8 cellular contexts compared by ENCODE assay signal in the genomic region with DNA sequence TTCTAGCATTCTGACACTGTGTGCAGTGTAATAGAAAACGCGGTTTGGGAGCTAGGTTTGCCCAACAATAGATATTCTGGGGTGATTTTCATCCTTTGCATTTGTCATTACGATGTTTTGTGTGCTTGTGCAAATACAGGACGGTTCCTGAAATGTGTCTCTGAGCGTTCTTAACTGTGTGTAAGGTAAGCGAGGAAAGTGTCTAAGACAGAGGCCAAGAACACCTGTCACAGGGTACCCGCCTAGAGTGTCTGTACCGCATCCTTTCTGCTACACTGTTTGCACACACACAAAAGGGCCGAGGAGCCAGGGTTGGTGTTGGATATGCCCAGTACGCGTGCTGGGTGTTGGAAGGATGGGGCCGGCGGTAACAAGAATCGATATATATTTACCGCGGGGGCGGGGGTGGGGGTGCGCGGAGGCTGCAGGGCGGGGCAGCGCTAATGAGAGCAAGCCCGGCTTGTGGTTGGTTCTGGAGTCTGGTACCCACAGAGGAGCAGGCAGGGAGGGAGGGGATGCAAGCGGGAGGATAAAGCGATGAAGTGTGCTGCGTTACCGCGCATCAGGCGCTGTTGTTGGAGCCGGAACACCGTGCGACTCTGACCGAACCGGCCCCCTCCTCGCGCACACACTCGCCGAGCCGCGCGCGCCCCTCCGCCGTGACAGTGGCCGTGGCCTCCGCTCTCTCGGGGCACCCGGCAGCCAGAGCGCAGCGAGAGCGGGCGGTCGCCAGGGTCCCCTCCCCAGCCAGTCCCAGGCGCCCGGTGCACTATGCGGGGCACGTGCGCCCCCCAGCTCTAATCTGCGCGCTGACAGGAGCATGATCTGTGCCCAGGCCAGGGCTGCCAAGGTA. TPM values are rescaled to one million over a fixed set of nuclear protein-coding genes. Genes with fewer than 3 reads are reported as not detected.
A peak's percentile ranks its signal among the peaks of the same experiment; 100 is the strongest.
DNase-seq lines count a peak whose midpoint lies in the region; ATAC-seq and TF ChIP-seq lines count a peak whose summit lies in the region.

TSS of gene HECW1 (plus strand) at position 560 of the 853 bp plus-strand sequence. CDS start 131,259 bp downstream, outside the sequence.

- DNase-seq in AG09309 (ENCODE audit: low read depth), result no peak
- no peak for DNase-seq in chondrocyte (ENCODE audit: low spot score)
- no peak for DNase-seq in sciatic nerve (ENCODE audit: low spot score)
- no peak for DNase-seq in foreskin keratinocyte

- H3K4me3 Mint-ChIP-seq in chondrocyte (ENCODE audit: unreplicated experiment) (peak within 1 kb of the TSS; percentile 78), nephron (peak within 1 kb of the TSS; percentile 71 to 78 (median 73))

- TF ChIP-seq CTCF in AG09309 (IDR thresholded peaks at IDR 0.05; ENCODE audit: control insufficient read depth, insufficient read depth, low read depth, low read length, missing control alignments) (no peak), chondrocyte (IDR thresholded peaks at IDR 0.05) (no peak), nephron (IDR thresholded peaks at IDR 0.05; ENCODE audit: unreplicated experiment in 3 of 3) (no peak), foreskin keratinocyte (conservative IDR thresholded peaks at IDR 0.05) (no peak)

- H3K36me3 Mint-ChIP-seq in chondrocyte (ENCODE audit: low read depth) (no peaks in the 10 kb centered on the region), nephron (ENCODE audit: low read depth) (no peaks in the 10 kb centered on the region)

- H3K27me3 ChIP-seq in HUES48 (ENCODE audit: control insufficient read depth, insufficient read depth, low read length) (peaks cover 33% of the 10 kb centered on the region), foreskin keratinocyte (peaks cover 87% of the 10 kb centered on the region)

- H3K27ac ChIP-seq in HUES48 (ENCODE audit: low read depth, low read length), result peak within 1 kb of the TSS; percentile 63
- no peak within 1 kb of the TSS for H3K27ac ChIP-seq in foreskin keratinocyte

- H3K27ac Mint-ChIP-seq in chondrocyte (ENCODE audit: unreplicated experiment) (peak within 1 kb of the TSS; percentile 80), nephron (no peak within 1 kb of the TSS)

- peaks cover 3% of the 10 kb centered on the region for H3K9me3 Mint-ChIP-seq in chondrocyte (ENCODE audit: low read depth)
- H3K9me3 Mint-ChIP-seq in nephron, result peaks cover 3% of the 10 kb centered on the region

- H3K9me3 ChIP-seq in HUES48 (ENCODE audit: control insufficient read depth, insufficient read depth, low read length), result no peaks in the 10 kb centered on the region

- peaks cover 38% of the 10 kb centered on the region for H3K4me1 Mint-ChIP-seq in chondrocyte (ENCODE audit: low read depth)
- peaks cover 18% of the 10 kb centered on the region for H3K4me1 Mint-ChIP-seq in nephron

- H3K4me1 ChIP-seq in HUES48 (ENCODE audit: control insufficient read depth, insufficient read depth, low read length), result peaks cover 48% of the 10 kb centered on the region
- no peaks in the 10 kb centered on the region for H3K4me1 ChIP-seq in foreskin keratinocyte

- peaks cover 18% of the 10 kb centered on the region for H3K27me3 Mint-ChIP-seq in chondrocyte (ENCODE audit: low read depth)
- peaks cover 47% of the 10 kb centered on the region for H3K27me3 Mint-ChIP-seq in nephron (ENCODE audit: low read depth)

- intact Hi-C loops in sciatic nerve (cut with DNase I), result loop anchor here (5.0 kb wide), 1 partner anchor 145 kb away; no protein-coding TSS in a partner anchor

- ATAC-seq in sciatic nerve (no peak), foreskin keratinocyte (no peak), GM19023 (IDR thresholded peaks at IDR 0.05; ENCODE audit: unreplicated experiment) (no peak), GM18909 (IDR thresholded peaks at IDR 0.05; ENCODE audit: poor library complexity, unreplicated experiment) (no peak)

- peak within 1 kb of the TSS; percentile 46 for H3K4me3 ChIP-seq in AG09309 (ENCODE audit: control insufficient read depth, low read depth, low read length)
- peak within 1 kb of the TSS; percentile 74 for H3K4me3 ChIP-seq in HUES48 (ENCODE audit: low read depth, low read length)

- H3K9ac ChIP-seq in HUES48 (ENCODE audit: low read depth, low read length), result peak within 1 kb of the TSS; percentile 70

- no peaks in the 10 kb centered on the region for H3K36me3 ChIP-seq in HUES48 (ENCODE audit: control insufficient read depth, insufficient read depth, low read length)

RNA-seq across cellular contexts. Expression of gene HECW1, which starts in this region (rescaled TPM):
- total RNA-seq in chondrocyte, result 0.65 to 1.9 TPM (median 1.5 TPM) in 3 replicates
- total RNA-seq in sciatic nerve, result 4.8 TPM
- total RNA-seq in foreskin keratinocyte, result not detected in 2 replicates
- polyA plus RNA-seq in foreskin keratinocyte, result 0.10 TPM in 1 of 2 replicates, not detected in the other
